In genomic region chr16:68237243-68238028, GRCh38 we compare ENCODE assay signal across 8 cellular contexts. TPM values are rescaled to one million over a fixed set of nuclear protein-coding genes. Genes with fewer than 3 reads are reported as not detected.
A peak's percentile ranks its signal among the peaks of the same experiment; 100 is the strongest.
DNase-seq lines count a peak whose midpoint lies in the region; ATAC-seq, FAIRE-seq and TF ChIP-seq lines count a peak whose summit lies in the region.

No MANE protein-coding gene starts in this region.

- peaks cover 6 to 20% of the 10 kb centered on the region in 2 experiments for H3K36me3 ChIP-seq in keratinocyte (ENCODE audit: control insufficient read depth in 2 of 2, extremely low read depth in 1 of 2, insufficient read depth in 2 of 2, low read length in 2 of 2)

- H2AFZ ChIP-seq in keratinocyte (ENCODE audit: control insufficient read depth, low read length): peak overlapping the region; percentile 94

- no peak for TF ChIP-seq CTCF in keratinocyte (optimal IDR thresholded peaks at IDR 0.05 in 1 of 3, IDR thresholded peaks at IDR 0.05 in 1 of 3, conservative IDR thresholded peaks at IDR 0.05 in 1 of 3; ENCODE audit: extremely low read depth in 1 of 3, insufficient read depth in 2 of 3, low read length in 3 of 3)

- peak overlapping the region; percentile 97 for H3K4me2 ChIP-seq in keratinocyte (ENCODE audit: control insufficient read depth, extremely low read depth, insufficient read depth, low read depth, low read length)

- DNase-seq in ACHN (peak; percentile 99), NCI-H345 (lab: John Stamatoyannopoulos, UW) (peak; percentile 93), cerebellum (ENCODE audit: low spot score) (peak; percentile 99), keratinocyte (ENCODE audit: low read depth, low spot score) (peak; percentile 91)
- DNase-seq in activated CD4-positive, alpha-beta T cell treated with anti-CD3 and anti-CD28 coated beads for 1 hour: peak; percentile 79
- peak; percentile 91 for DNase-seq in stimulated activated CD4-positive, alpha-beta T cell treated with anti-CD3 and anti-CD28 coated beads, Interleukin-12 subunit alpha, Interleukin-12 subunit beta, amount 100 ng/mL, for 4 hours

- H3K79me2 ChIP-seq in keratinocyte (ENCODE audit: control insufficient read depth, insufficient read depth, low read length): peaks cover 31% of the 10 kb centered on the region

- peak overlapping the region; percentile 69 to 85 (median 83) for H3K4me3 ChIP-seq in keratinocyte (ENCODE audit: control insufficient read depth in 2 of 3, extremely low read depth in 1 of 3, insufficient read depth in 2 of 3, low read depth in 1 of 3, low read length in 3 of 3)

- ATAC-seq in GM18909 (IDR thresholded peaks at IDR 0.05; ENCODE audit: poor library complexity, unreplicated experiment) (peak; percentile 80), HG03139 (IDR thresholded peaks at IDR 0.05; ENCODE audit: unreplicated experiment) (peak; percentile 76)

- H3K27me3 ChIP-seq in keratinocyte (ENCODE audit: control insufficient read depth, extremely low read depth, insufficient read depth, low read length): no peaks in the 10 kb centered on the region

- H4K20me1 ChIP-seq in keratinocyte (ENCODE audit: control insufficient read depth, extremely low read depth, insufficient read depth, low read length): peaks cover 18% of the 10 kb centered on the region

- dilution Hi-C loops in keratinocyte (cut with MboI; ENCODE audit: extremely low pct_ligation_motif_present, low sequenced_read_pairs): no loop called here

- H3K4me1 ChIP-seq in keratinocyte (ENCODE audit: control insufficient read depth, extremely low read depth, insufficient read depth, low read length): peaks cover 29% of the 10 kb centered on the region

- no peaks in the 10 kb centered on the region for H3K9me3 ChIP-seq in keratinocyte (ENCODE audit: control insufficient read depth, low read depth, low read length)

- peaks cover 3% of the 10 kb centered on the region for H3K9me1 ChIP-seq in keratinocyte (ENCODE audit: control insufficient read depth, extremely low read depth, insufficient read depth, low read length)

- peak; percentile 74 for FAIRE-seq in keratinocyte (lab: Jason Lieb, UNC)

- H3K9ac ChIP-seq in keratinocyte (ENCODE audit: control insufficient read depth, extremely low read depth, insufficient read depth, low read length): peak overlapping the region; percentile 89

- in situ Hi-C loops in ACHN (cut with HindIII; ENCODE audit: low pct_ligation_motif_present, low pct_unique_long_range_greater_than_20kb, low sequenced_read_pairs): no loop called here

- peak overlapping the region; percentile 93 for H3K27ac ChIP-seq in keratinocyte (ENCODE audit: control insufficient read depth, insufficient read depth, low read length)

RNA-seq across cellular contexts. Expression of gene ESRP2, which starts 1.5 kb away (rescaled TPM):
- not detected for total RNA-seq in cerebellum
- 34.8 to 53.9 TPM (median 39.2 TPM) in 3 replicates for polyA plus RNA-seq in keratinocyte
- polyA plus RNA-seq in keratinocyte (2011; ENCODE audit: low read depth): 17.9 TPM
- 20.2 and 23.8 TPM in 2 replicates for polyA plus RNA-seq in keratinocyte (2011; cell fraction: cytosol; rRNA removed)
- 93.9 and 100 TPM in 2 replicates for polyA plus RNA-seq in keratinocyte (2011; cell fraction: nucleus; rRNA removed)
- 31.4 and 42.0 TPM in 2 replicates for polyA plus RNA-seq in keratinocyte (2012; ENCODE audit: low replicate concordance)
- 68.0 to 78.2 TPM (median 73.5 TPM) in 3 replicates for polyA minus RNA-seq in keratinocyte
- polyA minus RNA-seq in keratinocyte (2011; cell fraction: cytosol; rRNA and poly(A)+ RNA removed): 35.1 TPM
- 44.2 and 52.1 TPM in 2 replicates for polyA minus RNA-seq in keratinocyte (2011; cell fraction: nucleus; rRNA and poly(A)+ RNA removed)

RNA-seq across cellular contexts. Expression of gene PLA2G15, which starts 7.7 kb away (rescaled TPM):
- total RNA-seq in cerebellum: 13.2 TPM
- polyA plus RNA-seq in keratinocyte: 9.2 to 16.6 TPM (median 12.1 TPM) in 3 replicates
- 11.9 TPM for polyA plus RNA-seq in keratinocyte (2011; ENCODE audit: low read depth)
- 4.5 and 7.1 TPM in 2 replicates for polyA plus RNA-seq in keratinocyte (2011; cell fraction: cytosol; rRNA removed)
- polyA plus RNA-seq in keratinocyte (2011; cell fraction: nucleus; rRNA removed): 26.5 and 29.3 TPM in 2 replicates
- polyA plus RNA-seq in keratinocyte (2012; ENCODE audit: low replicate concordance): 11.6 and 11.8 TPM in 2 replicates
- polyA minus RNA-seq in keratinocyte: 11.7 to 22.2 TPM (median 18.8 TPM) in 3 replicates
- polyA minus RNA-seq in keratinocyte (2011; cell fraction: cytosol; rRNA and poly(A)+ RNA removed): 13.6 TPM
- 21.2 and 24.3 TPM in 2 replicates for polyA minus RNA-seq in keratinocyte (2011; cell fraction: nucleus; rRNA and poly(A)+ RNA removed)

RNA-seq across cellular contexts. Expression of gene SLC7A6, which starts 26.9 kb away (rescaled TPM):
- 26.7 TPM for total RNA-seq in cerebellum
- polyA plus RNA-seq in keratinocyte: 35.0 to 45.9 TPM (median 43.4 TPM) in 3 replicates
- polyA plus RNA-seq in keratinocyte (2011; ENCODE audit: low read depth): 11.6 TPM
- 15.5 and 20.5 TPM in 2 replicates for polyA plus RNA-seq in keratinocyte (2011; cell fraction: cytosol; rRNA removed)
- polyA plus RNA-seq in keratinocyte (2011; cell fraction: nucleus; rRNA removed): 113 and 126 TPM in 2 replicates
- polyA plus RNA-seq in keratinocyte (2012; ENCODE audit: low replicate concordance): 13.9 and 24.3 TPM in 2 replicates
- polyA minus RNA-seq in keratinocyte: 85.4 to 135 TPM (median 106 TPM) in 3 replicates
- polyA minus RNA-seq in keratinocyte (2011; cell fraction: cytosol; rRNA and poly(A)+ RNA removed): 28.0 TPM
- 70.1 and 116 TPM in 2 replicates for polyA minus RNA-seq in keratinocyte (2011; cell fraction: nucleus; rRNA and poly(A)+ RNA removed)

Comparison
In these comparisons a context has a peak if more than half of its experiments do, and no peak if none do; other contexts are left out.
1. Peak in every context shown above with its lines: DNase-seq, ATAC-seq, H3K4me3 ChIP-seq and H3K27ac ChIP-seq.